In the genomic region with DNA sequence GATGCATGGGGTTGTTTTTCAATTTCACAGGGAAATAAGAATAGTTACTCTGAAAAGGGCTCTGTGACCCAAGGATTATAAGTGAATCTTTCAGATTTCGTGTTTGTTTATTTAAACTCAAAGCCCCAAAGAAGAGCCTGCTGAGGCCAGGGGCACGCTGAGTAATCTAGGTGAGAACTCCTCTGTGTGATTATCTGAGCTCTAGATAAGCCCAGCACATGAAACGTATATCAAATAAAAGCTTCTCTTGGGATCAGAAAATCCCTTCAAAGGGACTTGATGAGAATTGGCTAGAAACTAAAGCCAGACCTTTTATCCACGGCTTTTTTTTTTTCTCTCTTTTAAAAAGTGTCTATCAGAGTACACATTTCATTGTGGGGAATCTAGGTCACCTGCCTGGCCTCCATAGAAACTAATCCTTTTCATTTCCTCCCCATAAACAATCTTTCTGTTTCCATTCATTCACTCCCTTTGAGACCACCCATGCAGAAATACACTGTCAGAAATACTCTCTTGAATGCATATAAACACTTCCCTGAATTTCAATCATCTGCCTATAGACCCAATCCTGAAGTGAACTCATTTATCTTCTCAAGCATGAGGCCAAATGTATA, we compare ENCODE assay signal across 1 cellular context.
TF ChIP-seq lines count a peak whose summit lies in the region.

No MANE protein-coding gene starts in this region.

TF ChIP-seq in WTC11, 78 proteins besides CTCF, POLR2A, EP300 and RAD21 (continued from another document):
- TF ChIP-seq, protein P1, sequence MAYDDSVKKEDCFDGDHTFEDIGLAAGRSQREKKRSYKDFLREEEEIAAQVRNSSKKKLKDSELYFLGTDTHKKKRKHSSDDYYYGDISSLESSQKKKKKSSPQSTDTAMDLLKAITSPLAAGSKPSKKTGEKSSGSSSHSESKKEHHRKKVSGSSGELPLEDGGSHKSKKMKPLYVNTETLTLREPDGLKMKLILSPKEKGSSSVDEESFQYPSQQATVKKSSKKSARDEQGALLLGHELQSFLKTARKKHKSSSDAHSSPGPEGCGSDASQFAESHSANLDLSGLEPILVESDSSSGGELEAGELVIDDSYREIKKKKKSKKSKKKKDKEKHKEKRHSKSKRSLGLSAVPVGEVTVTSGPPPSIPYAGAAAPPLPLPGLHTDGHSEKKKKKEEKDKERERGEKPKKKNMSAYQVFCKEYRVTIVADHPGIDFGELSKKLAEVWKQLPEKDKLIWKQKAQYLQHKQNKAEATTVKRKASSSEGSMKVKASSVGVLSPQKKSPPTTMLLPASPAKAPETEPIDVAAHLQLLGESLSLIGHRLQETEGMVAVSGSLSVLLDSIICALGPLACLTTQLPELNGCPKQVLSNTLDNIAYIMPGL (CRISPR knock-in tag; IDR thresholded peaks at IDR 0.05): no peak
- no peak for TF ChIP-seq TEAD1 (CRISPR knock-in tag; IDR thresholded peaks at IDR 0.05)
- TF ChIP-seq, protein P2, sequence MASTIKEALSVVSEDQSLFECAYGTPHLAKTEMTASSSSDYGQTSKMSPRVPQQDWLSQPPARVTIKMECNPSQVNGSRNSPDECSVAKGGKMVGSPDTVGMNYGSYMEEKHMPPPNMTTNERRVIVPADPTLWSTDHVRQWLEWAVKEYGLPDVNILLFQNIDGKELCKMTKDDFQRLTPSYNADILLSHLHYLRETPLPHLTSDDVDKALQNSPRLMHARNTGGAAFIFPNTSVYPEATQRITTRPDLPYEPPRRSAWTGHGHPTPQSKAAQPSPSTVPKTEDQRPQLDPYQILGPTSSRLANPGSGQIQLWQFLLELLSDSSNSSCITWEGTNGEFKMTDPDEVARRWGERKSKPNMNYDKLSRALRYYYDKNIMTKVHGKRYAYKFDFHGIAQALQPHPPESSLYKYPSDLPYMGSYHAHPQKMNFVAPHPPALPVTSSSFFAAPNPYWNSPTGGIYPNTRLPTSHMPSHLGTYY (CRISPR knock-in tag; IDR thresholded peaks at IDR 0.05): no peak
- TF ChIP-seq SMAD4 (CRISPR knock-in tag; IDR thresholded peaks at IDR 0.05): no peak
- TF ChIP-seq SMAD3 (CRISPR knock-in tag; IDR thresholded peaks at IDR 0.05; ENCODE audit: borderline replicate concordance): no peak
- TF ChIP-seq, protein P3, sequence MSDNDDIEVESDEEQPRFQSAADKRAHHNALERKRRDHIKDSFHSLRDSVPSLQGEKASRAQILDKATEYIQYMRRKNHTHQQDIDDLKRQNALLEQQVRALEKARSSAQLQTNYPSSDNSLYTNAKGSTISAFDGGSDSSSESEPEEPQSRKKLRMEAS (CRISPR knock-in tag; IDR thresholded peaks at IDR 0.05): no peak
- no peak for TF ChIP-seq TEAD4 (CRISPR knock-in tag; IDR thresholded peaks at IDR 0.05)
- TF ChIP-seq, protein P4, sequence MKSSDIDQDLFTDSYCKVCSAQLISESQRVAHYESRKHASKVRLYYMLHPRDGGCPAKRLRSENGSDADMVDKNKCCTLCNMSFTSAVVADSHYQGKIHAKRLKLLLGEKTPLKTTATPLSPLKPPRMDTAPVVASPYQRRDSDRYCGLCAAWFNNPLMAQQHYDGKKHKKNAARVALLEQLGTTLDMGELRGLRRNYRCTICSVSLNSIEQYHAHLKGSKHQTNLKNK (CRISPR knock-in tag; IDR thresholded peaks at IDR 0.05): no peak
- no peak for TF ChIP-seq ZNF396 (CRISPR knock-in tag; IDR thresholded peaks at IDR 0.05; ENCODE audit: borderline replicate concordance)
